Comparison of ENCODE assay signal across 26 cellular contexts in genomic region chr3:139808196-139808595, GRCh38.
DNase-seq lines count a peak whose midpoint lies in the region; ATAC-seq, FAIRE-seq and TF ChIP-seq lines count a peak whose summit lies in the region.
"Had no signal": no experiment of that assay in that cellular context is flagged by ENCODE, and none has a peak within 500 bp of the region (broad histone marks: within the 10 kb centered on the region; RNA-seq: fewer than 3 reads in every experiment).

No MANE protein-coding gene starts in this region.

- H3K9ac ChIP-seq in HepG2 (ENCODE audit: insufficient read depth, low read depth, low read length): no peak overlapping the region
- H3K9ac ChIP-seq: BLaER1 treated with 17β-estradiol and CSF1 and Interleukin-3, amounts not matched to agents 10 nM and 100 nM had no signal

- no peak overlapping the region for H3K4me2 ChIP-seq in HepG2 (ENCODE audit: low read depth, low read length)
- H3K4me2 ChIP-seq: A549; BLaER1 treated with 17β-estradiol and CSF1 and Interleukin-3, amounts not matched to agents 10 nM and 100 nM had no signal

- no peak overlapping the region for H2AFZ ChIP-seq in HepG2 (ENCODE audit: low read length)

- TF ChIP-seq EP300 in HepG2 (IDR thresholded peaks at IDR 0.05; ENCODE audit: low read depth in 2 of 2, low read length in 2 of 2) (no peak), HepG2 (CRISPR knock-in tag; IDR thresholded peaks at IDR 0.05; ENCODE audit: borderline replicate concordance) (no peak)

- TF ChIP-seq CTCF in HepG2 (CRISPR knock-in tag; IDR thresholded peaks at IDR 0.05) (no peak), right lobe of liver (IDR thresholded peaks at IDR 0.05) (no peak), choroid plexus epithelial cell (conservative IDR thresholded peaks at IDR 0.05; ENCODE audit: low read depth, low read length) (no peak), retinal pigment epithelial cell (conservative IDR thresholded peaks at IDR 0.05; ENCODE audit: low read depth, low read length) (no peak), Peyer's patch (IDR thresholded peaks at IDR 0.05) (no peak)

- H3K79me2 ChIP-seq in HepG2 (ENCODE audit: insufficient read depth, low read length): no peaks in the 10 kb centered on the region

- no peak overlapping the region for H3K27ac ChIP-seq in HepG2 (ENCODE audit: extremely low read length, insufficient read depth, low read length)
- no peak overlapping the region for H3K27ac ChIP-seq in right lobe of liver
- H3K27ac ChIP-seq in Peyer's patch: no peak overlapping the region
- H3K27ac ChIP-seq: A549; BLaER1 treated with 17β-estradiol and CSF1 and Interleukin-3, amounts not matched to agents 10 nM and 100 nM had no signal

- no peak overlapping the region for H3K4me3 ChIP-seq in HepG2 (replicated peaks in 1 of 3; ENCODE audit: insufficient read depth in 1 of 3, low read depth in 2 of 3, low read length in 3 of 3)
- no peak overlapping the region for H3K4me3 ChIP-seq in right lobe of liver
- H3K4me3 ChIP-seq in choroid plexus epithelial cell (ENCODE audit: low read depth, low read length): no peak overlapping the region
- no peak overlapping the region for H3K4me3 ChIP-seq in retinal pigment epithelial cell (ENCODE audit: low read length)
- H3K4me3 ChIP-seq in Peyer's patch: no peak overlapping the region
- H3K4me3 ChIP-seq: A549; BLaER1 treated with 17β-estradiol and CSF1 and Interleukin-3, amounts not matched to agents 10 nM and 100 nM; GM12878; HAP-1 had no signal

- H3K27me3 ChIP-seq in HepG2 (ENCODE audit: control insufficient read depth in 1 of 2, insufficient read depth in 2 of 2, low read length in 2 of 2): no peaks in the 10 kb centered on the region
- no peaks in the 10 kb centered on the region for H3K27me3 ChIP-seq in right lobe of liver
- H3K27me3 ChIP-seq in Peyer's patch: no peaks in the 10 kb centered on the region
- H3K27me3 ChIP-seq: BE2C; BLaER1 treated with 17β-estradiol and CSF1 and Interleukin-3, amounts not matched to agents 10 nM and 100 nM had no signal

- WGBS in HepG2 (ENCODE audit: low lambda C conversion rate): 0% methylated on average over 5 of the region's 5 CpGs
- 61% methylated on average over 5 of the region's 5 CpGs for WGBS in right lobe of liver (ENCODE audit: insufficient coverage, low coverage, low lambda C conversion rate, missing lambda C conversion rate)

- no peaks in the 10 kb centered on the region for H4K20me1 ChIP-seq in HepG2 (ENCODE audit: insufficient read depth, low read length)
- H4K20me1 ChIP-seq: BLaER1 treated with 17β-estradiol and CSF1 and Interleukin-3, amounts not matched to agents 10 nM and 100 nM had no signal

- no TSS peak for BruUV-seq in HepG2 (replicated peaks; lab: Mats Ljungman, UMichigan)

- intact Hi-C loops in HepG2 (cut with micrococcal nuclease; ENCODE audit: unreplicated experiment): no loop called here
- intact Hi-C loops in right lobe of liver (cut with DNase I): no loop called here

- ATAC-seq in HepG2: no peak
- no peak for ATAC-seq in right lobe of liver
- ATAC-seq in GM19023 (IDR thresholded peaks at IDR 0.05; ENCODE audit: unreplicated experiment): no peak
- ATAC-seq: A549, GM12878 had no signal

- no peak for DNase-seq in HepG2 (ENCODE audit: low spot score)
- no peak for DNase-seq in right lobe of liver
- peak; percentile 19 for DNase-seq in choroid plexus epithelial cell (ENCODE audit: low read depth)
- peak; percentile 12 for DNase-seq in iris pigment epithelial cell (ENCODE audit: low read depth)
- peak; percentile 54 for DNase-seq in retinal pigment epithelial cell (ENCODE audit: low read depth)
- DNase-seq in Peyer's patch: no peak
- no peak for DNase-seq in frontal cortex (ENCODE audit: low spot score in 2 of 2)
- DNase-seq: 8988T; ACHN; AML-193; BE2C; CD4-positive, alpha-beta T cell; CD8-positive, alpha-beta memory T cell; DMS 273 treated with DMSO at 0.1 percent for 48 hours; DMS79; EL; GDM1; GOT3; HFFc6 had no signal

- FAIRE-seq in HepG2 (lab: Jason Lieb, UNC): no peak
- FAIRE-seq in frontal cortex (lab: Jason Lieb, UNC): no peak
- FAIRE-seq: A549, D721Med, GM12878, H54 had no signal

- POLR2A ChIA-PET in HepG2 (lab: Yijun Ruan, JAX): no interaction called here

- CTCF ChIA-PET in HepG2 (lab: Yijun Ruan, JAX; ENCODE audit: low intra/inter-chr PET ratio, low total read pairs): no interaction called here

- no peak for TF ChIP-seq POLR2A in HepG2 (IDR thresholded peaks at IDR 0.05; ENCODE audit: insufficient read depth in 1 of 2, low read depth in 2 of 2, low read length in 2 of 2)
- no peak for TF ChIP-seq POLR2A in right lobe of liver (IDR thresholded peaks at IDR 0.05)
- no peak for TF ChIP-seq POLR2A in Peyer's patch (IDR thresholded peaks at IDR 0.05)

- in situ Hi-C loops in HepG2 (cut with HindIII; ENCODE audit: extremely low pct_ligation_motif_present, low pct_unique_long_range_greater_than_20kb): no loop called here

- TF ChIP-seq RAD21 in HepG2 (CRISPR knock-in tag; IDR thresholded peaks at IDR 0.05): no peak

- no peaks in the 10 kb centered on the region for H3K36me3 ChIP-seq in HepG2 (replicated peaks in 1 of 2; ENCODE audit: control insufficient read depth in 1 of 2, insufficient read depth in 2 of 2, low read length in 2 of 2)
- no peaks in the 10 kb centered on the region for H3K36me3 ChIP-seq in right lobe of liver
- no peaks in the 10 kb centered on the region for H3K36me3 ChIP-seq in Peyer's patch
- H3K36me3 ChIP-seq: BE2C; BLaER1 treated with 17β-estradiol and CSF1 and Interleukin-3, amounts not matched to agents 10 nM and 100 nM; HAP-1 had no signal

- H3K4me1 ChIP-seq in HepG2 (ENCODE audit: insufficient read depth, low read length): no peaks in the 10 kb centered on the region
- H3K4me1 ChIP-seq in right lobe of liver: no peaks in the 10 kb centered on the region
- H3K4me1 ChIP-seq in Peyer's patch: no peaks in the 10 kb centered on the region
- H3K4me1 ChIP-seq: A549, HAP-1 had no signal

- H3K9me3 ChIP-seq in HepG2 (ENCODE audit: low read length) (no peaks in the 10 kb centered on the region), right lobe of liver (no peaks in the 10 kb centered on the region), Peyer's patch (no peaks in the 10 kb centered on the region)
- H3K9me3 ChIP-seq: A549; BE2C; BLaER1 treated with 17β-estradiol and CSF1 and Interleukin-3, amounts not matched to agents 10 nM and 100 nM; HAP-1 had no signal

TF ChIP-seq in HepG2, 621 proteins besides CTCF, POLR2A, EP300 and RAD21:
- no peak for TF ChIP-seq AGO1 (IDR thresholded peaks at IDR 0.05; ENCODE audit: low read depth, low read length, poor library complexity, severe bottlenecking)
- TF ChIP-seq NR3C1 (CRISPR knock-in tag; IDR thresholded peaks at IDR 0.05): no peak
- no peak for TF ChIP-seq GABPB1 (CRISPR knock-in tag; IDR thresholded peaks at IDR 0.05)
- no peak for TF ChIP-seq SRF (IDR thresholded peaks at IDR 0.05; ENCODE audit: low read depth, low read length)
- TF ChIP-seq MBNL3 (CRISPR knock-in tag; conservative IDR thresholded peaks at IDR 0.05): no peak
- TF ChIP-seq HNRNPUL1 (IDR thresholded peaks at IDR 0.05; ENCODE audit: low read depth, low read length): no peak
- peak; percentile 37; the same call in 1 of the 2 replicates for TF ChIP-seq CREB1 (IDR thresholded peaks at IDR 0.05)
- no peak for TF ChIP-seq CREB1 (CRISPR knock-in tag; IDR thresholded peaks at IDR 0.05)

Comparison
In these comparisons a context has a peak if more than half of its experiments do, and no peak if none do; other contexts are left out.
1. DNase-seq: peak in choroid plexus epithelial cell (single experiment), iris pigment epithelial cell (single experiment) and retinal pigment epithelial cell (single experiment); none in HepG2 (single experiment), right lobe of liver (0 of 3), Peyer's patch (0 of 3) and frontal cortex (0 of 2).